ENCODE assay signal across 22 cellular contexts in genomic region chr2:64400103-64400728, GRCh38. TPM values are rescaled to one million over a fixed set of nuclear protein-coding genes. Genes with fewer than 3 reads are reported as not detected.
A peak's percentile ranks its signal among the peaks of the same experiment; 100 is the strongest.
DNase-seq lines count a peak whose midpoint lies in the region; ATAC-seq and TF ChIP-seq lines count a peak whose summit lies in the region.
"Had no signal": no experiment of that assay in that cellular context is flagged by ENCODE, and none has a peak within 500 bp of the region (broad histone marks: within the 10 kb centered on the region; RNA-seq: fewer than 3 reads in every experiment).

No MANE protein-coding gene starts in this region.

- WGBS in mesendoderm (ENCODE audit: extremely low coverage, insufficient coverage, low lambda C conversion rate), result no CpG with 5 or more reads among the region's 4 CpGs

- H3K27me3 ChIP-seq in mesendoderm (ENCODE audit: insufficient read depth, low read length, poor library complexity), result no peaks in the 10 kb centered on the region
- H3K27me3 ChIP-seq: foreskin keratinocyte, neutrophil, right lobe of liver, SJCRH30 had no signal

- H2AK5ac ChIP-seq in mesendoderm (ENCODE audit: low read length), result no peak overlapping the region

- H3K18ac ChIP-seq in mesendoderm (ENCODE audit: low read length), result no peak overlapping the region

- H3K27ac ChIP-seq in C4-2B (peak overlapping the region; percentile 68), mesendoderm (ENCODE audit: low read depth, low read length) (no peak overlapping the region)
- H3K27ac ChIP-seq: foreskin keratinocyte, neutrophil, right lobe of liver, SJCRH30 had no signal

- peak overlapping the region in 3 of 5 experiments; percentile 38 to 92 (median 87) for H3K27ac Mint-ChIP-seq in brain
- H3K27ac Mint-ChIP-seq: activated T-helper 17 cell treated with anti-CD3 and anti-CD28 coated beads, Interleukin-2, amount 50 U/mL, for 72 hours; mesothelial cell of epicardium; stimulated activated naive CD8-positive, alpha-beta T cell treated with anti-CD3 and anti-CD28 coated beads, Interleukin-15, amount 100 ng/mL, for 72 hours had no signal

- H3K9me3 Mint-ChIP-seq in brain, result no peaks in the 10 kb centered on the region
- H3K9me3 Mint-ChIP-seq: activated T-helper 17 cell treated with anti-CD3 and anti-CD28 coated beads, Interleukin-2, amount 50 U/mL, for 72 hours; endodermal cell; mesothelial cell of epicardium; stimulated activated naive CD8-positive, alpha-beta T cell treated with anti-CD3 and anti-CD28 coated beads, Interleukin-15, amount 100 ng/mL, for 72 hours had no signal

- H3K4me3 Mint-ChIP-seq in brain, result no peak overlapping the region
- H3K4me3 Mint-ChIP-seq: activated T-helper 17 cell treated with anti-CD3 and anti-CD28 coated beads, Interleukin-2, amount 50 U/mL, for 72 hours; endodermal cell; mesothelial cell of epicardium; stimulated activated naive CD8-positive, alpha-beta T cell treated with anti-CD3 and anti-CD28 coated beads, Interleukin-15, amount 100 ng/mL, for 72 hours had no signal

- H3K79me1 ChIP-seq in mesendoderm (ENCODE audit: low read length), result no peaks in the 10 kb centered on the region

- no peak overlapping the region for H3K4me2 ChIP-seq in mesendoderm (ENCODE audit: low read length)

- TF ChIP-seq CTCF in C4-2B (conservative IDR thresholded peaks at IDR 0.05), result no peak
- no peak for TF ChIP-seq CTCF in brain (conservative IDR thresholded peaks at IDR 0.05)

- H3K9ac ChIP-seq in mesendoderm (ENCODE audit: low read length), result no peak overlapping the region

- no peaks in the 10 kb centered on the region for H3K79me2 ChIP-seq in mesendoderm (ENCODE audit: control insufficient read depth, insufficient read depth, low read length)

- H3K56ac ChIP-seq in mesendoderm (ENCODE audit: low read length), result no peak overlapping the region

- H3K36me3 Mint-ChIP-seq in brain, result no peaks in the 10 kb centered on the region
- H3K36me3 Mint-ChIP-seq: mesothelial cell of epicardium had no signal

- peaks cover 50% of the 10 kb centered on the region for H3K4me1 Mint-ChIP-seq in brain
- H3K4me1 Mint-ChIP-seq: activated T-helper 17 cell treated with anti-CD3 and anti-CD28 coated beads, Interleukin-2, amount 50 U/mL, for 72 hours; stimulated activated naive CD8-positive, alpha-beta T cell treated with anti-CD3 and anti-CD28 coated beads, Interleukin-15, amount 100 ng/mL, for 72 hours had no signal

- no peaks in the 10 kb centered on the region for H3K27me3 Mint-ChIP-seq in brain
- H3K27me3 Mint-ChIP-seq: activated T-helper 17 cell treated with anti-CD3 and anti-CD28 coated beads, Interleukin-2, amount 50 U/mL, for 72 hours had no signal

- H4K8ac ChIP-seq in mesendoderm (ENCODE audit: low read depth, low read length), result no peak overlapping the region

- no peak overlapping the region for H2BK15ac ChIP-seq in mesendoderm (replicated peaks; ENCODE audit: low read depth)

- no peak overlapping the region for H4K5ac ChIP-seq in mesendoderm (ENCODE audit: low read length)

- H3K36me3 ChIP-seq in mesendoderm (ENCODE audit: control insufficient read depth, insufficient read depth, low read length), result no peaks in the 10 kb centered on the region
- H3K36me3 ChIP-seq: neutrophil, right lobe of liver, SJCRH30 had no signal

- ATAC-seq in GM18861 (IDR thresholded peaks at IDR 0.05; ENCODE audit: unreplicated experiment) (no peak), HG03432 (IDR thresholded peaks at IDR 0.05; ENCODE audit: unreplicated experiment) (no peak), HG02970 (IDR thresholded peaks at IDR 0.05; ENCODE audit: low FRiP score, unreplicated experiment) (no peak)
- ATAC-seq: activated T-helper 17 cell treated with anti-CD3 and anti-CD28 coated beads, Interleukin-2, amount 50 U/mL, for 72 hours; foreskin keratinocyte; GM12878; stimulated activated naive CD8-positive, alpha-beta T cell treated with anti-CD3 and anti-CD28 coated beads, Interleukin-15, amount 100 ng/mL, for 72 hours had no signal

- no peak for TF ChIP-seq RAD21 in Ishikawa (IDR thresholded peaks at IDR 0.05; ENCODE audit: low read depth)

- DNase-seq in mesendoderm, result peak; percentile 27
- DNase-seq in GF-D8 (lab: John Stamatoyannopoulos, UW), result no peak
- DNase-seq: activated CD4-positive, alpha-beta T cell treated with anti-CD3 and anti-CD28 coated beads for 1 hour; amniotic stem cell; foreskin keratinocyte; Karpas-422; NCI-H1694; NCI-H446 treated with DMSO at 0.1 percent for 48 hours; stimulated activated naive CD8-positive, alpha-beta T cell treated with anti-CD3 and anti-CD28 coated beads, Interleukin-15, amount 100 ng/mL, for 72 hours had no signal

- no peak overlapping the region for H3K4ac ChIP-seq in mesendoderm (ENCODE audit: low read depth, low read length)

- H3K4me3 ChIP-seq in mesendoderm (ENCODE audit: low read length), result no peak overlapping the region
- H3K4me3 ChIP-seq: GM12878, right lobe of liver, SJCRH30 had no signal

- no peak overlapping the region for H2BK5ac ChIP-seq in mesendoderm (ENCODE audit: low read length)

- TF ChIP-seq EP300 in Ishikawa (IDR thresholded peaks at IDR 0.05; ENCODE audit: borderline replicate concordance), result no peak

- no peak overlapping the region for H2BK120ac ChIP-seq in mesendoderm (ENCODE audit: low read depth, low read length)

- no peak overlapping the region for H3K23ac ChIP-seq in mesendoderm (ENCODE audit: low read length)

- H3K4me1 ChIP-seq in mesendoderm (ENCODE audit: control insufficient read depth, low read depth, low read length), result peaks cover 22% of the 10 kb centered on the region

TF ChIP-seq in Ishikawa, 13 proteins besides CTCF, POLR2A, EP300 and RAD21:
- TF ChIP-seq TCF12 (IDR thresholded peaks at IDR 0.05; ENCODE audit: low read depth) (no peak), TEAD4 (IDR thresholded peaks at IDR 0.05) (0 out of 2 replicates have a peak, but pooled peaks have one; percentile 8)

RNA-seq across cellular contexts. Expression of gene LGALSL, which starts 53.7 kb away (rescaled TPM):
- 2.5 TPM for polyA plus RNA-seq in brain (ENCODE audit: insufficient read depth, low read depth, low replicate concordance)
- polyA plus RNA-seq in mesendoderm (2013, experiment 1 of 2), result 9.2 TPM
- 8.9 TPM for polyA plus RNA-seq in mesendoderm (2013, experiment 2 of 2)
